ENCODE assay signal across 14 cellular contexts in the genomic region with DNA sequence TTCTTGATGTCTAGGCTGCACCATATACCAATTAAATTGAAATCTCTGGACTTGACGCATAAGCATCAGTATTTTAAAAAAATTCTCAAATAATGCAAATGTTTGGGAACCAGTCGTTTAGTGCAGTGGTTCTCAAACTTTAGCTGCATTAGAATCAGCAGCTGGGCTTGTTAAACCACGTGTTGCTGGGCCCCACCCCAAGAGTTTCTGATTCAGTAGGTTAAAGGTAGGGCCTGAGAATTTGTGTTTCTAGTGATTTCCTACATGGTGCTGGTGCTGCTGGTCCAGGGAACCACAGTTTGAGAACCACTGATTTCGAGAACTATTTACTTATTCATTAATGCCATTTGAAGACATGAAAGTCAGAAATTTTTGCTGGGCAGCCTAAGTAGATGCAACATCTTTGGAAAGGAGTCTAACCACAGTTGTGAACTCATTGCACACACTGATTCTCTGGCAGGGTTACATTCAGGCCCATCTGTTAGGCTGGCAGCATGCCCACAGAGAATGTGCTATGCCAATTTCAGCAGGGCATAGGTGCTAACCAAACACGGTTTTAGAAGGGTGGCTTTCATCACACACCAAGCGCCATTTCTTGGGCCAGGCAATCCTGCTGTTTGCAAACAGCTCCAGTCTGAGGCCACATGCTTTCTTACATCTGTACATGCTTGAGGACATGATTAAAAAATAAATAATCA. TPM values are rescaled to one million over a fixed set of nuclear protein-coding genes. Genes with fewer than 3 reads are reported as not detected.
DNase-seq lines count a peak whose midpoint lies in the region; ATAC-seq and TF ChIP-seq lines count a peak whose summit lies in the region.
"Had no signal": no experiment of that assay in that cellular context is flagged by ENCODE, and none has a peak within 500 bp of the region (broad histone marks: within the 10 kb centered on the region; RNA-seq: fewer than 3 reads in every experiment).

No MANE protein-coding gene starts in this region.

- peaks cover 2% of the 10 kb centered on the region for H3K27me3 ChIP-seq in osteoblast (ENCODE audit: insufficient read depth, low read length)

- H3K27ac ChIP-seq in osteoblast (ENCODE audit: low read depth, low read length) = no peak overlapping the region
- H3K27ac ChIP-seq: epithelial cell of prostate had no signal

- H3K4me2 ChIP-seq in osteoblast (ENCODE audit: insufficient read depth, low read length) = no peak overlapping the region

- H3K27ac Mint-ChIP-seq in central memory CD8-positive, alpha-beta T cell (ENCODE audit: low read depth) = peak overlapping the region; percentile 46
- H3K27ac Mint-ChIP-seq in HFFc6 = no peak overlapping the region
- H3K27ac Mint-ChIP-seq: activated CD4-positive, alpha-beta memory T cell treated with anti-CD3 and anti-CD28 coated beads for 36 hours had no signal

- no peak overlapping the region for H3K4me3 ChIP-seq in osteoblast (ENCODE audit: insufficient read depth, low read length)

- DNase-seq in DMS153 treated with DMSO at 0.1 percent for 48 hours (lab: John Stamatoyannopoulos, UW; ENCODE audit: unreplicated experiment) = peak; percentile 46
- DNase-seq in NCI-H2029 treated with DMSO at 0.1 percent for 48 hours (lab: John Stamatoyannopoulos, UW) = peak; percentile 35
- no peak for DNase-seq in central memory CD8-positive, alpha-beta T cell (ENCODE audit: low spot score in 2 of 2)
- DNase-seq in myocyte (ENCODE audit: low read depth) = peak; percentile 80
- no peak for DNase-seq in HFFc6
- no peak for DNase-seq in osteoblast (ENCODE audit: insufficient read length, low spot score, missing footprints)
- DNase-seq in HT-29 (ENCODE audit: low spot score) = no peak
- DNase-seq: activated CD4-positive, alpha-beta memory T cell treated with anti-CD3 and anti-CD28 coated beads for 36 hours; NCI-H2227 treated with DMSO at 0.1 percent for 48 hours; stimulated activated CD4-positive, alpha-beta T cell treated with anti-CD3 and anti-CD28 coated beads, Interleukin-4, amount 100 ng/mL, for 24 hours; stimulated activated naive CD4-positive, alpha-beta T cell treated with Interleukin-2 at 50 U/mL for 16 hours; T1000 had no signal

- H3K79me2 ChIP-seq in osteoblast (ENCODE audit: insufficient read depth, low read length) = no peaks in the 10 kb centered on the region

- H3K9me3 ChIP-seq in osteoblast (ENCODE audit: low read depth, low read length) = no peaks in the 10 kb centered on the region

- H4K20me1 ChIP-seq in osteoblast (ENCODE audit: insufficient read depth, low read length) = no peaks in the 10 kb centered on the region

- no peaks in the 10 kb centered on the region for H3K36me3 ChIP-seq in osteoblast (ENCODE audit: insufficient read depth, low read length)

- H3K4me1 ChIP-seq in osteoblast (ENCODE audit: insufficient read depth, low read length) = no peaks in the 10 kb centered on the region

- H3K4me1 Mint-ChIP-seq in central memory CD8-positive, alpha-beta T cell = no peaks in the 10 kb centered on the region
- H3K4me1 Mint-ChIP-seq in HFFc6 (ENCODE audit: low read depth) = peaks cover 6% of the 10 kb centered on the region; the same call in 1 of the 2 replicates

- no peaks in the 10 kb centered on the region for H3K27me3 Mint-ChIP-seq in central memory CD8-positive, alpha-beta T cell
- H3K27me3 Mint-ChIP-seq in HFFc6 (ENCODE audit: insufficient read depth) = peaks cover 5% of the 10 kb centered on the region

- H2AFZ ChIP-seq in osteoblast (ENCODE audit: low read length) = no peak overlapping the region

- H3K36me3 Mint-ChIP-seq in central memory CD8-positive, alpha-beta T cell (ENCODE audit: insufficient read depth) = no peaks in the 10 kb centered on the region
- H3K36me3 Mint-ChIP-seq in HFFc6 (ENCODE audit: low read depth) = no peaks in the 10 kb centered on the region
- H3K36me3 Mint-ChIP-seq: activated CD4-positive, alpha-beta memory T cell treated with anti-CD3 and anti-CD28 coated beads for 36 hours had no signal

- TF ChIP-seq CTCF in HFFc6 (IDR thresholded peaks at IDR 0.05) (no peak), osteoblast (IDR thresholded peaks at IDR 0.05; ENCODE audit: extremely low read depth, low read depth, low read length) (no peak)

- no peak overlapping the region for H3K4me3 Mint-ChIP-seq in central memory CD8-positive, alpha-beta T cell
- H3K4me3 Mint-ChIP-seq in HFFc6 = no peak overlapping the region
- H3K4me3 Mint-ChIP-seq: activated CD4-positive, alpha-beta memory T cell treated with anti-CD3 and anti-CD28 coated beads for 36 hours had no signal

- peak; percentile 59 for ATAC-seq in central memory CD8-positive, alpha-beta T cell (replicated peaks; ENCODE audit: extremely low read depth, poor library complexity, severe bottlenecking)
- ATAC-seq in GM19455 (IDR thresholded peaks at IDR 0.05; ENCODE audit: unreplicated experiment) = no peak

- H3K9me3 Mint-ChIP-seq in central memory CD8-positive, alpha-beta T cell = no peaks in the 10 kb centered on the region
- H3K9me3 Mint-ChIP-seq in HFFc6 = no peaks in the 10 kb centered on the region
- H3K9me3 Mint-ChIP-seq: activated CD4-positive, alpha-beta memory T cell treated with anti-CD3 and anti-CD28 coated beads for 36 hours had no signal

RNA-seq across cellular contexts. Expression of gene ATP5MC3, which starts 26.4 kb away (rescaled TPM):
- total RNA-seq in myocyte (196 and 252 TPM in 2 replicates), osteoblast (87.2 and 94.3 TPM in 2 replicates)
- polyA plus RNA-seq in myocyte (2012) = 345 TPM
- 100 to 1,000 TPM; 291 to 313 (median 301) TPM for total RNA-seq in HFFc6 (2021; fragmentation: NEBNext Ultra II Directional; extraction: Animal tissue kit (Norgen Biotek cat#: 25700))
- total RNA-seq in HT-29 (2014; rRNA removed; shearing (Covaris generic)) = 108 and 131 TPM in 2 replicates

RNA-seq across cellular contexts. Expression of gene ATF2, which starts 39.9 kb away (rescaled TPM):
- total RNA-seq in myocyte = 42.2 and 51.6 TPM in 2 replicates
- polyA plus RNA-seq in myocyte (2012) = 21.7 TPM
- 10 to 100 TPM; 34.1 to 43.9 (median 38.2) TPM for total RNA-seq in HFFc6 (2021; fragmentation: NEBNext Ultra II Directional; extraction: Animal tissue kit (Norgen Biotek cat#: 25700))
- 80.7 and 81.3 TPM in 2 replicates for total RNA-seq in osteoblast
- total RNA-seq in HT-29 (2014; rRNA removed; shearing (Covaris generic)) = 14.6 and 16.4 TPM in 2 replicates

Comparison
In these comparisons a context has a peak if more than half of its experiments do, and no peak if none do; other contexts are left out.
1. DNase-seq: peak in DMS153 treated with DMSO at 0.1 percent for 48 hours (single experiment), NCI-H2029 treated with DMSO at 0.1 percent for 48 hours (single experiment) and myocyte (single experiment); none in central memory CD8-positive, alpha-beta T cell (0 of 2), HFFc6 (single experiment), osteoblast (single experiment) and HT-29 (single experiment).